ENCODE assay signal across 26 cellular contexts in the genomic region with DNA sequence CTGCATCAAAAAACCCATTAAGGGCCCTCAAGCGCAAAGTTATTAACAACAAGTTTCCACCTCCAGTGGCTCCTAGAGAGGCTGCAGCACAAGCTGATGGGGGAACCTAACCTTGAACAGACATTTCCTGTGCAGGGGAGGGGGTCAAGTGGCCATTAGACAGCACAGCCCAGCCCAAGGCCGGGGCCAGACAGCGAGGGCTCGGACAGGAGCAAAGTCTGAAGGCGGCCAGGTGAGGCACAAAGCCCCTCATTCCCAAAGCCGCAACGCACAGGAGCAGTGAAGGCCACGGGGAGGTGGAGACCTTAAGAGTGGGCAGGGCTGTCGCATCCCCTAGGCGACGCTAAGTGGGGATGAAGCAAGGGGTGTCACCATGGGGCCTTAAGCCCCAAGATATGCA.
"Had no signal": no experiment of that assay in that cellular context is flagged by ENCODE, and none has a peak within 500 bp of the region (broad histone marks: within the 10 kb centered on the region; RNA-seq: fewer than 3 reads in every experiment).

No MANE protein-coding gene starts in this region.

- H3K27ac Mint-ChIP-seq: progenitor cell of endocrine pancreas; stimulated activated effector memory CD8-positive, alpha-beta T cell treated with anti-CD3 and anti-CD28 coated beads, Interleukin-12 subunit alpha, Interleukin-12 subunit beta, amount 100 ng/mL, for 72 hours had no signal

- H3K36me3 ChIP-seq: gastrocnemius medialis, neutrophil, pancreas, right lobe of liver, uterus had no signal

- H3K4me1 ChIP-seq: left lung, pancreas, right lobe of liver, testis, tibial nerve, upper lobe of right lung, uterus had no signal

- H3K27ac ChIP-seq: gastrocnemius medialis, left lung, neutrophil, pancreas, right lobe of liver, testis, tibial nerve, upper lobe of right lung, uterus had no signal

- DNase-seq: cortex of kidney; effector memory CD8-positive, alpha-beta T cell; foreskin fibroblast; gastrocnemius medialis; head of caudate nucleus; kidney; left cardiac atrium; mesendoderm; naive thymus-derived CD8-positive, alpha-beta T cell; nephron progenitor cell; pancreas; right lobe of liver; small intestine; stimulated activated CD4-positive, alpha-beta T cell treated with anti-CD3 and anti-CD28 coated beads, Interleukin-12 subunit alpha, Interleukin-12 subunit beta, amount 100 ng/mL, for 4 hours; stimulated activated CD4-positive, alpha-beta T cell treated with anti-CD3 and anti-CD28 coated beads, Interleukin-1b, Interleukin-23, amount 100 ng/mL, for 48 hours; stimulated activated CD4-positive, alpha-beta T cell treated with anti-CD3 and anti-CD28 coated beads, Interleukin-4, amount 100 ng/mL, for 1 hour; stimulated activated naive CD4-positive, alpha-beta T cell treated with Interleukin-2 at 50 U/mL for 16 hours; substantia nigra; testis; upper lobe of right lung; uterus had no signal

- H3K4me3 Mint-ChIP-seq: effector memory CD8-positive, alpha-beta T cell; naive thymus-derived CD8-positive, alpha-beta T cell; stimulated activated effector memory CD8-positive, alpha-beta T cell treated with anti-CD3 and anti-CD28 coated beads, Interleukin-12 subunit alpha, Interleukin-12 subunit beta, amount 100 ng/mL, for 72 hours had no signal

- H3K4me3 ChIP-seq: gastrocnemius medialis, left lung, pancreas, right lobe of liver, testis, tibial nerve, upper lobe of right lung, uterus had no signal

- H3K27me3 Mint-ChIP-seq: effector memory CD8-positive, alpha-beta T cell; naive thymus-derived CD8-positive, alpha-beta T cell; progenitor cell of endocrine pancreas had no signal

- H3K9me3 ChIP-seq: testis had no signal

- H3K27me3 ChIP-seq: gastrocnemius medialis, left lung, neutrophil, pancreas, right lobe of liver, testis, tibial nerve, upper lobe of right lung, uterus had no signal

- ATAC-seq: effector memory CD8-positive, alpha-beta T cell; gastrocnemius medialis; left cardiac atrium; left lung; naive thymus-derived CD8-positive, alpha-beta T cell; pancreas; right lobe of liver; stimulated activated effector memory CD8-positive, alpha-beta T cell treated with anti-CD3 and anti-CD28 coated beads, Interleukin-12 subunit alpha, Interleukin-12 subunit beta, amount 100 ng/mL, for 72 hours; upper lobe of right lung had no signal
